ENCODE assay signal across 1 cellular context in genomic region chr20:13685623-13686022, GRCh38.
TF ChIP-seq lines count a peak whose summit lies in the region.

No MANE protein-coding gene starts in this region.

TF ChIP-seq in K562, 482 proteins besides CTCF, POLR2A, EP300 and RAD21:
- TF ChIP-seq ZNF512 (tag; IDR thresholded peaks at IDR 0.05), result peak; percentile 81
- TF ChIP-seq PBX2 (CRISPR knock-in tag; IDR thresholded peaks at IDR 0.05; ENCODE audit: low read depth), result no peak
- no peak for TF ChIP-seq PBX2 (tag; conservative IDR thresholded peaks at IDR 0.05; ENCODE audit: low read depth)
TF ChIP-seq in K562: peak in this region for 1.
